ENCODE assay signal across 16 cellular contexts in the genomic region with DNA sequence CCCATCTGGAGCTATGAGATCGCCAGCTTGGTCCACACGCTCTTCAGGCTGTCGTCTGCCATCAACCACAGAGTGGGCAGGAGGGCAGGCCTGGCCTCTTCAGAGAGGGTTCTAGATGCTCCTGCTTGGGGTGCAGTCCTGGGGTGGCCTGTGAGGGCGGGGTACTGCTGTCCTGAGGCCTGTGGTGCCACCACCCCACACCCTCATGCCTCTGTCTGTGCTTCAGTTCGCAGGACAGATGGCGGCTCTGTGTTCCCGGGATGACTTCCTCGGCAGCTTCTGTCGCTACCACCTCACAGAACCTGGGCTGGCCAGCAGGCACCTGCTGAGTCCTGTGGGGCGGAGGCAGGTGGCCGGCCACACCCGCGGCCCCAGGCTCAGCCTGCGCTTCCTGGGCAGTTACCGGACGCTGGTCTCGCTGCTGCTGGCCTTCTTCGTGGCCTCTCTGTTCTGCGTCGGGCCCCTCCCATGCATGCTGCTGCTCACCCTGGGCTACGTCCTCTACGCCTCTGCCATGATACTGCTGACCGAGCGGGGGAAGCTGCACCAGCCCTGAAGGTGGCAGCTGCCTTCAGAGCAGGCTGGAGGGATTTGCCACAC. TPM values are rescaled to one million over a fixed set of nuclear protein-coding genes. Genes with fewer than 3 reads are reported as not detected.
"Had no signal": no experiment of that assay in that cellular context is flagged by ENCODE, and none has a peak within 500 bp of the region (broad histone marks: within the 10 kb centered on the region; RNA-seq: fewer than 3 reads in every experiment).

No MANE protein-coding gene starts in this region.

RNA-seq across cellular contexts. Expression of gene TUBA3D, which starts 44.1 kb away (rescaled TPM):
- total RNA-seq: activated CD4-positive, alpha-beta memory T cell treated with anti-CD3 and anti-CD28 coated beads for 36 hours; activated CD4-positive, alpha-beta T cell treated with anti-CD3 and anti-CD28 coated beads for 36 hours; activated CD4-positive, alpha-beta T cell treated with anti-CD3 and anti-CD28 coated beads, Interleukin-2, amount 10 ng/mL, durations not matched to agents 24 days and 14 days; activated CD8-positive, alpha-beta memory T cell treated with anti-CD3 and anti-CD28 coated beads for 36 hours; activated CD8-positive, alpha-beta memory T cell treated with anti-CD3 and anti-CD28 coated beads, Interleukin-2, amount 10 ng/mL, durations not matched to agents 7 days and 5 days; activated CD8-positive, alpha-beta T cell treated with anti-CD3 and anti-CD28 coated beads, Interleukin-2, amount 10 ng/mL, durations not matched to agents 7 days and 5 days; activated naive CD4-positive, alpha-beta T cell treated with anti-CD3 and anti-CD28 coated beads, Interleukin-2, amount 50 U/mL, for 72 hours; activated naive CD8-positive, alpha-beta T cell treated with anti-CD3 and anti-CD28 coated beads, Interleukin-2, amount 10 ng/mL, durations not matched to agents 7 days and 5 days; activated T-helper 1 cell treated with anti-CD3 and anti-CD28 coated beads, Interleukin-12 subunit alpha, Interleukin-12 subunit beta, Interleukin-2, Interleukin-4 antibody, amounts not matched to agents 30 ng/mL and 10 ng/mL and 1 ng/mL, durations not matched to agents 14 hours and 24 hours and 36 hours; activated T-helper 2 cell treated with anti-CD3 and anti-CD28 coated beads, Interferon-gamma antibody, Interleukin-2, Interleukin-4, amounts not matched to agents 10 μg/mL and 5 μg/mL and 100 μg/mL, durations not matched to agents 14 hours and 24 hours and 36 hours; astrocyte; colonic mucosa; endodermal cell; epithelial cell of proximal tubule; esophagus mucosa; frontal cortex had no signal
